ENCODE assay signal across 20 cellular contexts in genomic region chr1:246213947-246214346, GRCh38.
A peak's percentile ranks its signal among the peaks of the same experiment; 100 is the strongest.
DNase-seq lines count a peak whose midpoint lies in the region; TF ChIP-seq lines count a peak whose summit lies in the region.
"Had no signal": no experiment of that assay in that cellular context is flagged by ENCODE, and none has a peak within 500 bp of the region (broad histone marks: within the 10 kb centered on the region; RNA-seq: fewer than 3 reads in every experiment).

No MANE protein-coding gene starts in this region.

- peak overlapping the region; percentile 44 for H3K4me2 ChIP-seq in Loucy (ENCODE audit: low read depth, low read length, poor library complexity, severe bottlenecking)
- H3K4me2 ChIP-seq in parathyroid adenoma (ENCODE audit: low read length): no peak overlapping the region
- H3K4me2 ChIP-seq in GM23248 (ENCODE audit: unreplicated experiment): no peak overlapping the region

- H3K4me3 Mint-ChIP-seq in CD8-positive, alpha-beta memory T cell: no peak overlapping the region
- H3K4me3 Mint-ChIP-seq in chondrocyte (ENCODE audit: unreplicated experiment): no peak overlapping the region

- no peaks in the 10 kb centered on the region for H3K4me1 ChIP-seq in CD8-positive, alpha-beta memory T cell (ENCODE audit: insufficient read depth, low read length)
- H3K4me1 ChIP-seq in Loucy (ENCODE audit: insufficient read depth, low read length, poor library complexity, severe bottlenecking) (peaks cover 38% of the 10 kb centered on the region), parathyroid adenoma (peaks cover 8% of the 10 kb centered on the region), GM23248 (ENCODE audit: insufficient read depth) (peaks cover 7% of the 10 kb centered on the region)

- peak overlapping the region; percentile 26 for H3K27ac ChIP-seq in CD8-positive, alpha-beta memory T cell (ENCODE audit: low read depth, low read length)
- H3K27ac ChIP-seq in parathyroid adenoma (no peak overlapping the region), GM23248 (no peak overlapping the region)
- H3K27ac ChIP-seq: RWPE1 had no signal

- no peak for DNase-seq in CD8-positive, alpha-beta memory T cell
- no peak for DNase-seq in chondrocyte (ENCODE audit: low spot score)
- no peak for DNase-seq in DMS53 (lab: John Stamatoyannopoulos, UW)
- DNase-seq in GM23248: no peak
- no peak for DNase-seq in NCI-H748 (lab: John Stamatoyannopoulos, UW; ENCODE audit: unreplicated experiment)
- DNase-seq in hippocampal formation (lab: John Stamatoyannopoulos, UW): no peak
- DNase-seq: COR-L47, DND-41, GOT3, HCEC 1CT, NCI-H1092, NCI-H1436, NCI-H187 treated with DMSO at 0.1 percent for 48 hours, NCI-H2107, NCI-H69, SIG-M5, T-helper 1 cell had no signal

- H3K9me3 ChIP-seq in CD8-positive, alpha-beta memory T cell (ENCODE audit: low read length): no peaks in the 10 kb centered on the region
- H3K9me3 ChIP-seq in Loucy (ENCODE audit: insufficient read depth, low read depth, low read length): no peaks in the 10 kb centered on the region
- H3K9me3 ChIP-seq in parathyroid adenoma (ENCODE audit: control insufficient read depth, low read length): peaks cover 3% of the 10 kb centered on the region
- H3K9me3 ChIP-seq in GM23248 (ENCODE audit: low read depth): no peaks in the 10 kb centered on the region

- peaks cover 1 to 49% (median 17%) of the 10 kb centered on the region in 3 donors for H3K36me3 Mint-ChIP-seq in CD8-positive, alpha-beta memory T cell
- no peaks in the 10 kb centered on the region for H3K36me3 Mint-ChIP-seq in chondrocyte (ENCODE audit: low read depth)

- no peaks in the 10 kb centered on the region for H3K36me3 ChIP-seq in CD8-positive, alpha-beta memory T cell (ENCODE audit: insufficient read depth, low read length)
- H3K36me3 ChIP-seq in Loucy (ENCODE audit: insufficient read depth, low read length) (no peaks in the 10 kb centered on the region), parathyroid adenoma (ENCODE audit: control insufficient read depth, insufficient read depth, low read length) (no peaks in the 10 kb centered on the region), GM23248 (ENCODE audit: low read depth) (no peaks in the 10 kb centered on the region)

- no peaks in the 10 kb centered on the region for H3K4me1 Mint-ChIP-seq in CD8-positive, alpha-beta memory T cell
- H3K4me1 Mint-ChIP-seq in chondrocyte (ENCODE audit: low read depth): peaks cover 26% of the 10 kb centered on the region

- in situ Hi-C loops in GM23248 (cut with MboI): no loop called here

- TF ChIP-seq CTCF in Loucy (conservative IDR thresholded peaks at IDR 0.05; ENCODE audit: low read length): no peak
- no peak for TF ChIP-seq CTCF in chondrocyte (IDR thresholded peaks at IDR 0.05)
- no peak for TF ChIP-seq CTCF in parathyroid adenoma (IDR thresholded peaks at IDR 0.05)

- 100% methylated on average over 1 of the region's 1 CpG for WGBS in GM23248 (ENCODE audit: low coverage in 1 of 2, low lambda C conversion rate in 2 of 2, missing lambda C conversion rate in 2 of 2), 2 experiments

- no peak overlapping the region for H3K4me3 ChIP-seq in CD8-positive, alpha-beta memory T cell (ENCODE audit: low read length)
- H3K4me3 ChIP-seq in Loucy (ENCODE audit: low read length, poor library complexity, severe bottlenecking) (peak overlapping the region; percentile 30), parathyroid adenoma (ENCODE audit: low read depth, low read length) (no peak overlapping the region), GM23248 (no peak overlapping the region)

- H4K20me1 ChIP-seq in Loucy (ENCODE audit: insufficient read depth, low read length, poor library complexity, severe bottlenecking) (no peaks in the 10 kb centered on the region), GM23248 (ENCODE audit: insufficient read depth) (no peaks in the 10 kb centered on the region)

- H2AFZ ChIP-seq in Loucy (ENCODE audit: low read length): no peak overlapping the region
- peak overlapping the region; percentile 9 for H2AFZ ChIP-seq in parathyroid adenoma
- no peak overlapping the region for H2AFZ ChIP-seq in GM23248

- H3K27ac Mint-ChIP-seq in CD8-positive, alpha-beta memory T cell: no peak overlapping the region
- peak overlapping the region; percentile 95 for H3K27ac Mint-ChIP-seq in chondrocyte (ENCODE audit: unreplicated experiment)

- H3F3A ChIP-seq in Loucy (ENCODE audit: low read depth) (no peaks in the 10 kb centered on the region), GM23248 (ENCODE audit: insufficient read depth) (0 out of 2 replicates have a peak, but pooled peaks cover 9% of the 10 kb centered on the region)

- CTCF ChIA-PET in CD8-positive, alpha-beta memory T cell (lab: Charles Lee): no interaction called here

- peaks cover 0 to 23% (median 0%) of the 10 kb centered on the region in 5 donors for H3K9me3 Mint-ChIP-seq in CD8-positive, alpha-beta memory T cell
- H3K9me3 Mint-ChIP-seq in chondrocyte (ENCODE audit: low read depth): no peaks in the 10 kb centered on the region

- peak overlapping the region; percentile 20 for H3K9ac ChIP-seq in Loucy (ENCODE audit: low read depth, low read length, poor library complexity, severe bottlenecking)
- H3K9ac ChIP-seq in parathyroid adenoma: no peak overlapping the region
- no peak overlapping the region for H3K9ac ChIP-seq in GM23248

- no peaks in the 10 kb centered on the region for H3K9me2 ChIP-seq in Loucy (replicated peaks; ENCODE audit: low read depth, low read length)
- no peaks in the 10 kb centered on the region for H3K9me2 ChIP-seq in GM23248 (ENCODE audit: insufficient read depth)

- POLR2A ChIA-PET in CD8-positive, alpha-beta memory T cell (lab: Charles Lee): no interaction called here

- H3K27me3 ChIP-seq in CD8-positive, alpha-beta memory T cell (ENCODE audit: insufficient read depth, low read length, poor library complexity, severe bottlenecking): no peaks in the 10 kb centered on the region
- H3K27me3 ChIP-seq in Loucy (ENCODE audit: insufficient read depth, low read length, poor library complexity, severe bottlenecking) (no peaks in the 10 kb centered on the region), parathyroid adenoma (ENCODE audit: control insufficient read depth, insufficient read depth, low read length) (no peaks in the 10 kb centered on the region), GM23248 (replicated peaks; ENCODE audit: insufficient read depth) (no peaks in the 10 kb centered on the region)

- H3K27me3 Mint-ChIP-seq in CD8-positive, alpha-beta memory T cell: no peaks in the 10 kb centered on the region
- no peaks in the 10 kb centered on the region for H3K27me3 Mint-ChIP-seq in chondrocyte (ENCODE audit: low read depth)

- H3K79me2 ChIP-seq in Loucy (ENCODE audit: insufficient read depth, low read length): no peaks in the 10 kb centered on the region
- no peaks in the 10 kb centered on the region for H3K79me2 ChIP-seq in parathyroid adenoma
- no peaks in the 10 kb centered on the region for H3K79me2 ChIP-seq in GM23248 (ENCODE audit: insufficient read depth)
